ENCODE assay signal across 9 cellular contexts in the genomic region with DNA sequence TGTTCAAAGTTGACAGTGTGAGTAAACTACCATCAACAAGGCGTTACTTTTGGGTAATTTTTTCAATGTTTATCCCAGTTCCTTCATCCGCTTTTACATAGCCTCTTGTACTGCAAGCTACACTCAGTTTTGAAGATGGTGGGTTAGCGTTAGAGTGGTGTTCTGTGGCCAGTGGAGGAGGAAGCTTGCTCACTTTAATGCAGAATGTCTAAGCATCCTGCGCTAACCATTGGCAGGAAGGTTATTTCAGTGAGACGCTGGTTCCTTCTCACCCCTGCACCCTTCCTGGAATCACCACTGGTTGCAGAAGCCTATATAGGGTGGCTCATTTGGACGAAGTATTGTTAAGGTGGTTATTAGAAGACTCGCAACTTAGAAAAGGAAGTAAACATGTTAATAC.
A peak's percentile ranks its signal among the peaks of the same experiment; 100 is the strongest.
DNase-seq lines count a peak whose midpoint lies in the region; ATAC-seq lines count a peak whose summit lies in the region.
"Had no signal": no experiment of that assay in that cellular context is flagged by ENCODE, and none has a peak within 500 bp of the region (broad histone marks: within the 10 kb centered on the region; RNA-seq: fewer than 3 reads in every experiment).

No MANE protein-coding gene starts in this region.

- H3K27ac Mint-ChIP-seq in stimulated activated effector memory CD8-positive, alpha-beta T cell treated with anti-CD3 and anti-CD28 coated beads, Interleukin-12 subunit alpha, Interleukin-12 subunit beta, amount 100 ng/mL, for 72 hours: no peak overlapping the region

- H3K9me3 Mint-ChIP-seq in stimulated activated effector memory CD8-positive, alpha-beta T cell treated with anti-CD3 and anti-CD28 coated beads, Interleukin-12 subunit alpha, Interleukin-12 subunit beta, amount 100 ng/mL, for 72 hours: no peaks in the 10 kb centered on the region

- DNase-seq in SIG-M5 treated with dmso at 0.1 percent for 504 hours (lab: John Stamatoyannopoulos, UW; ENCODE audit: unreplicated experiment): peak; percentile 44
- no peak for DNase-seq in SIG-M5 (lab: John Stamatoyannopoulos, UW)
- peak; percentile 90 to 92 for DNase-seq in Kasumi-1 (lab: John Stamatoyannopoulos, UW)
- DNase-seq in stimulated activated effector memory CD8-positive, alpha-beta T cell treated with anti-CD3 and anti-CD28 coated beads, Interleukin-12 subunit alpha, Interleukin-12 subunit beta, amount 100 ng/mL, for 72 hours (ENCODE audit: low spot score in 2 of 2): peak in 1 of 2 donors; percentile 83
- no peak for DNase-seq in cerebellum (ENCODE audit: low spot score)
- DNase-seq: activated T-cell treated with anti-CD3 and anti-CD28 coated beads, Interleukin-2, amount 50 U/mL, for 1 hour had no signal

- no peaks in the 10 kb centered on the region for H3K36me3 Mint-ChIP-seq in stimulated activated effector memory CD8-positive, alpha-beta T cell treated with anti-CD3 and anti-CD28 coated beads, Interleukin-12 subunit alpha, Interleukin-12 subunit beta, amount 100 ng/mL, for 72 hours

- H3K4me1 Mint-ChIP-seq in stimulated activated effector memory CD8-positive, alpha-beta T cell treated with anti-CD3 and anti-CD28 coated beads, Interleukin-12 subunit alpha, Interleukin-12 subunit beta, amount 100 ng/mL, for 72 hours: peaks cover 91% of the 10 kb centered on the region

- H3K27ac ChIP-seq in angular gyrus (ENCODE audit: low read depth, low read length): peak overlapping the region; percentile 52

- H3K4me3 Mint-ChIP-seq in stimulated activated effector memory CD8-positive, alpha-beta T cell treated with anti-CD3 and anti-CD28 coated beads, Interleukin-12 subunit alpha, Interleukin-12 subunit beta, amount 100 ng/mL, for 72 hours: no peak overlapping the region

- ATAC-seq in stimulated activated effector memory CD8-positive, alpha-beta T cell treated with anti-CD3 and anti-CD28 coated beads, Interleukin-12 subunit alpha, Interleukin-12 subunit beta, amount 100 ng/mL, for 72 hours: peak; percentile 59
- ATAC-seq in HG03571 (IDR thresholded peaks at IDR 0.05; ENCODE audit: unreplicated experiment) (no peak), GM21447 (IDR thresholded peaks at IDR 0.05; ENCODE audit: unreplicated experiment) (no peak)

Comparison
In these comparisons a context has a peak if more than half of its experiments do, and no peak if none do; other contexts are left out.
1. DNase-seq: peak in SIG-M5 treated with dmso at 0.1 percent for 504 hours (single experiment) and Kasumi-1 (2 of 2); none in SIG-M5 (single experiment) and cerebellum (single experiment).